In the genomic region with DNA sequence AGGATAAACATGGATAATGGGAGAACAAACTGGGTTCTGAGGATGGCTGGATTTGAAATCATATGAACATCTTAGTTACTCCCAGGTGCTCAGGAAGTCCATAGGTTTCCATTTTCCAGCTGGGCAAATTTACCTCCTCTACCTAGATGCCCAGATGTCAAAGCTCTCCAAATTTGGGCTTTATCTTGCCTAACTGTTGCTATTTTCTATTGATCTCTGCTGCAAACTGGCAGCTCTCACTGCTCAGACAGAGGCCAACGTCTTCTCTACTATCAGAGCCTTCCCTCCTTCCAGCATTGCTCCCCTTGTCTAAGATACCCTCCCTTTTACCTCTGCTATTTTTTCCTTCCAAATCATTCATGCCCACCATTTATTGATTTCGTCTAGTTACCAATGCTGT, we compare ENCODE assay signal across 7 cellular contexts.
"Had no signal": no experiment of that assay in that cellular context is flagged by ENCODE, and none has a peak within 500 bp of the region (broad histone marks: within the 10 kb centered on the region; RNA-seq: fewer than 3 reads in every experiment).

No MANE protein-coding gene starts in this region.

- H3K27ac Mint-ChIP-seq: GM23338, HFFc6 had no signal

- H3K4me2 ChIP-seq: GM23338 had no signal

- ATAC-seq: GM23338, HCT116, K562 had no signal

- H3K4me3 ChIP-seq: GM23338, HAP-1, K562 had no signal

- H3K4me1 ChIP-seq: HAP-1 had no signal

- H3K36me3 ChIP-seq: HAP-1 had no signal

- H3K27ac ChIP-seq: HL-60 had no signal

- H3K4me3 Mint-ChIP-seq: GM23338, HFFc6 had no signal

- H2AFZ ChIP-seq: GM23338 had no signal

- H3K9me3 Mint-ChIP-seq: GM23338, HFFc6 had no signal

- H3K9me3 ChIP-seq: HAP-1 had no signal

- DNase-seq: HFFc6, IMR-90 had no signal
